Comparison of ENCODE assay signal across 16 cellular contexts in the genomic region with DNA sequence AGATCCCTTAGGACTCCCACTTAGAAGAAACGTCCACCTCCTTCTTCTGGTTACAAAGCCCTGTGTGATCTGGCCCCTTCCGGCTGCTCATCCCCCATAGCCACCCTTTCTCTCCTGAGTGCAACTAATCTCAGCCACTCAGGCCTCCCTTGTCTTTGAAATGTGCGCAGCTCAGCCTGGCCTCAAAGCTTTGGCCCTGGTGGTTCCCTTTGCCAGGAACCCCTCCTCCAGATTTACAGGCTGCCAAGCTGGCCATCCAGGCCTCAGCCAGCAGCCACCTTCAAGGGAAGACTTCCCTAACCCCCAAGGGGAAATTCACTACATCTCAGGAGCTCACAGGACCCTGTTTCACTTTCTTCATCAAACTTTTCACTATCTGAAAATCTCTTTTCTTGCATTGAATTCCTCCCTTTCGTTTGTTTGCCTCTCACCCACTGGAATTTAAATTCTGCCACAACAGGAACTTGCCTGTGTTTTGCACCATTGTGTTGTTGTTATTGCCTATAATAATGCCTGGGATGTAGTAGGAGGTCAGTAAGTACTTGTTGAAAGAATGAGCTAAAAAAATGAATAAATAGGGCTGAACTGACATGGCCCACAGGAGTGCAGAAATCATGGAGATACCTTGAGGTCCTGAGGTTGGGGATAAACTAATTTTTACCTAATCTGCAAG.
A peak's percentile ranks its signal among the peaks of the same experiment; 100 is the strongest.
DNase-seq lines count a peak whose midpoint lies in the region; ATAC-seq and TF ChIP-seq lines count a peak whose summit lies in the region.
"Had no signal": no experiment of that assay in that cellular context is flagged by ENCODE, and none has a peak within 500 bp of the region (broad histone marks: within the 10 kb centered on the region; RNA-seq: fewer than 3 reads in every experiment).

No MANE protein-coding gene starts in this region.

- no peaks in the 10 kb centered on the region for H3K36me3 ChIP-seq in adipocyte (ENCODE audit: control insufficient read depth, insufficient read depth, low read length, severe bottlenecking)
- H3K36me3 ChIP-seq in skeletal muscle satellite cell (ENCODE audit: insufficient read depth, low read length): no peaks in the 10 kb centered on the region
- H3K36me3 ChIP-seq in PC-9 (ENCODE audit: low read depth): no peaks in the 10 kb centered on the region
- H3K36me3 ChIP-seq: BLaER1 had no signal

- H3K9me3 Mint-ChIP-seq in H9: peaks cover 10 to 11% of the 10 kb centered on the region in 2 experiments
- H3K9me3 Mint-ChIP-seq: activated naive CD4-positive, alpha-beta T cell treated with anti-CD3 and anti-CD28 coated beads, Interleukin-2, amount 50 U/mL, for 24 hours had no signal

- no peak overlapping the region for H2BK15ac ChIP-seq in H9 (ENCODE audit: low read depth, low read length)

- no peak overlapping the region for H2BK5ac ChIP-seq in H9 (ENCODE audit: insufficient read length, low read length)

- H2BK120ac ChIP-seq in H9 (ENCODE audit: low read depth, low read length, poor library complexity, severe bottlenecking): no peak overlapping the region

- H2AK5ac ChIP-seq in H9 (ENCODE audit: insufficient read length, low read length): no peak overlapping the region

- DNase-seq in H9 (no peak), adipocyte (ENCODE audit: low read depth) (peak; percentile 19), iris pigment epithelial cell (ENCODE audit: low read depth) (peak; percentile 47), NCI-H146 treated with DMSO at 0.1 percent for 48 hours (lab: John Stamatoyannopoulos, UW; ENCODE audit: unreplicated experiment) (no peak), PC-9 (no peak), NCI-H1105 (lab: John Stamatoyannopoulos, UW) (no peak)
- DNase-seq: activated CD4-positive, CD25-positive, alpha-beta regulatory T cell treated with anti-CD3 and anti-CD28 coated beads, Interleukin-2, amount 50 U/mL, for 72 hours; activated CD8-positive, alpha-beta memory T cell treated with anti-CD3 and anti-CD28 coated beads, Interleukin-2, amount 50 U/mL, for 4 hours; DND-41; NCI-H345; occipital lobe; stimulated activated CD4-positive, alpha-beta T cell treated with anti-CD3 and anti-CD28 coated beads, Interleukin-12 subunit alpha, Interleukin-12 subunit beta, amount 100 ng/mL, for 4 hours had no signal

- H3T11ph ChIP-seq in H9 (ENCODE audit: low read length): no peak overlapping the region

- H3K9ac ChIP-seq in H9 (ENCODE audit: extremely low read depth, insufficient read length, low read length): no peak overlapping the region
- peak overlapping the region; percentile 21 for H3K9ac ChIP-seq in adipocyte (ENCODE audit: low read length)
- peak overlapping the region; percentile 82 for H3K9ac ChIP-seq in skeletal muscle satellite cell (ENCODE audit: low read depth, low read length)
- H3K9ac ChIP-seq: BLaER1 had no signal

- no peaks in the 10 kb centered on the region; the same call in 1 of the 2 replicates for H3K27me3 Mint-ChIP-seq in H9 (ENCODE audit: low read depth)
- H3K27me3 Mint-ChIP-seq: activated naive CD4-positive, alpha-beta T cell treated with anti-CD3 and anti-CD28 coated beads, Interleukin-2, amount 50 U/mL, for 24 hours had no signal

- H3K23ac ChIP-seq in H9 (ENCODE audit: insufficient read length, low read depth, low read length): no peak overlapping the region

- TF ChIP-seq CTCF in H9 (conservative IDR thresholded peaks at IDR 0.05) (no peak), PC-9 (conservative IDR thresholded peaks at IDR 0.05) (no peak)

- no peak overlapping the region for H3K27ac ChIP-seq in H9 (ENCODE audit: insufficient read length, low read depth, low read length)
- H3K27ac ChIP-seq in PC-9: no peak overlapping the region
- H3K27ac ChIP-seq: BLaER1 had no signal

- H3K9me3 ChIP-seq in H9 (ENCODE audit: control insufficient read depth, low read depth, low read length): peaks cover 5% of the 10 kb centered on the region
- H3K9me3 ChIP-seq in adipocyte (ENCODE audit: control insufficient read depth, low read length): peaks cover 12% of the 10 kb centered on the region
- no peaks in the 10 kb centered on the region for H3K9me3 ChIP-seq in skeletal muscle satellite cell (replicated peaks; ENCODE audit: low read length)
- no peaks in the 10 kb centered on the region; the same call in 1 of the 2 replicates for H3K9me3 ChIP-seq in PC-9 (ENCODE audit: insufficient read depth, low read depth)

- POLR2A ChIA-PET in PC-9 (lab: Charles Lee; ENCODE audit: unreplicated experiment): no interaction called here

- WGBS in H9 (ENCODE audit: extremely low coverage, insufficient read length, low lambda C conversion rate): no CpG with 5 or more reads among the region's 4 CpGs

- H4K8ac ChIP-seq in H9 (replicated peaks; ENCODE audit: insufficient read length, low read depth, low read length): no peak overlapping the region

- no peak overlapping the region for H3K4me3 ChIP-seq in adipocyte (ENCODE audit: low read length)
- H3K4me3 ChIP-seq in skeletal muscle satellite cell (ENCODE audit: low read length): no peak overlapping the region
- H3K4me3 ChIP-seq in PC-9: no peak overlapping the region
- H3K4me3 ChIP-seq: BLaER1 had no signal

- CTCF ChIA-PET in PC-9 (lab: Charles Lee): no interaction called here

- H3K27ac Mint-ChIP-seq in H9: peak overlapping the region; percentile 8 to 81 (median 29); a peak in 5 of 7 replicates
- H3K27ac Mint-ChIP-seq: activated naive CD4-positive, alpha-beta T cell treated with anti-CD3 and anti-CD28 coated beads, Interleukin-2, amount 50 U/mL, for 24 hours had no signal

- BruUV-seq in PC-9 (replicated peaks; lab: Mats Ljungman, UMichigan): no TSS peak

- H3K79me2 ChIP-seq in H9 (ENCODE audit: insufficient read depth, low read length) (no peaks in the 10 kb centered on the region), PC-9 (ENCODE audit: low read depth) (no peaks in the 10 kb centered on the region)

- H3K4me1 Mint-ChIP-seq in H9: peaks cover 8 to 11% of the 10 kb centered on the region in 2 experiments
- H3K4me1 Mint-ChIP-seq: activated naive CD4-positive, alpha-beta T cell treated with anti-CD3 and anti-CD28 coated beads, Interleukin-2, amount 50 U/mL, for 24 hours had no signal

- H3K36me3 Mint-ChIP-seq in H9 (ENCODE audit: insufficient read depth in 1 of 3, low read depth in 3 of 3): peaks cover 1 to 10% (median 3%) of the 10 kb centered on the region in 3 experiments; a peak in 3 of 7 replicates
- H3K36me3 Mint-ChIP-seq: activated naive CD4-positive, alpha-beta T cell treated with anti-CD3 and anti-CD28 coated beads, Interleukin-2, amount 50 U/mL, for 24 hours had no signal

- no peak overlapping the region for H2BK12ac ChIP-seq in H9 (ENCODE audit: insufficient read length, low read depth, low read length)

- no peak overlapping the region for H4K91ac ChIP-seq in H9 (ENCODE audit: insufficient read length, low read depth, low read length)

- H3K56ac ChIP-seq in H9 (ENCODE audit: insufficient read length, low read depth, low read length): no peak overlapping the region

- intact Hi-C loops in PC-9 (cut with micrococcal nuclease; ENCODE audit: unreplicated experiment): no loop called here

- no peak overlapping the region for H4K5ac ChIP-seq in H9 (ENCODE audit: insufficient read length, low read depth, low read length)

- no peak overlapping the region for H3K14ac ChIP-seq in H9 (ENCODE audit: insufficient read depth, low read length)

- no peaks in the 10 kb centered on the region for H3K27me3 ChIP-seq in H9 (ENCODE audit: insufficient read depth, low read length)
- no peaks in the 10 kb centered on the region for H3K27me3 ChIP-seq in adipocyte (replicated peaks; ENCODE audit: control insufficient read depth, insufficient read depth, low read length)
- H3K27me3 ChIP-seq in skeletal muscle satellite cell (ENCODE audit: control insufficient read depth, insufficient read depth, low read length): no peaks in the 10 kb centered on the region
- H3K27me3 ChIP-seq in PC-9 (ENCODE audit: insufficient read depth, low read depth): no peaks in the 10 kb centered on the region
- H3K27me3 ChIP-seq: BLaER1 had no signal

- no peak overlapping the region for H3K18ac ChIP-seq in H9 (ENCODE audit: insufficient read length, low read depth, low read length)

- no peaks in the 10 kb centered on the region for H3K9me2 ChIP-seq in PC-9 (ENCODE audit: insufficient read depth)

- H2AFZ ChIP-seq in H9 (ENCODE audit: low read length) (no peak overlapping the region), PC-9 (no peak overlapping the region)

- H3F3A ChIP-seq in PC-9 (ENCODE audit: insufficient read depth, low read depth): no peaks in the 10 kb centered on the region

- H3K4me3 Mint-ChIP-seq in H9: no peak overlapping the region
- H3K4me3 Mint-ChIP-seq: activated naive CD4-positive, alpha-beta T cell treated with anti-CD3 and anti-CD28 coated beads, Interleukin-2, amount 50 U/mL, for 24 hours had no signal

- no peaks in the 10 kb centered on the region for H3K79me1 ChIP-seq in H9 (ENCODE audit: insufficient read depth, low read depth, low read length, poor library complexity, severe bottlenecking)

- no peak overlapping the region for H3K4me2 ChIP-seq in H9 (ENCODE audit: insufficient read depth, insufficient read length, low read length)
- H3K4me2 ChIP-seq in skeletal muscle satellite cell (ENCODE audit: low read length): no peak overlapping the region
- no peak overlapping the region for H3K4me2 ChIP-seq in PC-9
- H3K4me2 ChIP-seq: BLaER1 had no signal

- H3K4me1 ChIP-seq in H9 (ENCODE audit: insufficient read depth, low read length): no peaks in the 10 kb centered on the region
- H3K4me1 ChIP-seq in adipocyte (ENCODE audit: control insufficient read depth, insufficient read depth, low read length): peaks cover 28% of the 10 kb centered on the region
- peaks cover 60% of the 10 kb centered on the region for H3K4me1 ChIP-seq in skeletal muscle satellite cell (ENCODE audit: control insufficient read depth, insufficient read depth, low read length)
- 0 out of 2 replicates have a peak, but pooled peaks cover 9% of the 10 kb centered on the region for H3K4me1 ChIP-seq in PC-9 (replicated peaks; ENCODE audit: insufficient read depth)
- H3K4me1 ChIP-seq: BLaER1 had no signal

- H3K23me2 ChIP-seq in H9 (ENCODE audit: insufficient read length, low read depth, low read length, poor library complexity, severe bottlenecking): no peaks in the 10 kb centered on the region

- no peaks in the 10 kb centered on the region for H4K20me1 ChIP-seq in H9 (ENCODE audit: control insufficient read depth, insufficient read depth, insufficient read length)
- no peaks in the 10 kb centered on the region for H4K20me1 ChIP-seq in PC-9 (ENCODE audit: insufficient read depth)
- H4K20me1 ChIP-seq: BLaER1 had no signal

- H2BK20ac ChIP-seq in H9 (ENCODE audit: low read depth, low read length, poor library complexity, severe bottlenecking): no peak overlapping the region

- no peak overlapping the region for H3K4ac ChIP-seq in H9 (ENCODE audit: low read depth, low read length)

- no peak for ATAC-seq in GM19397 (IDR thresholded peaks at IDR 0.05; ENCODE audit: unreplicated experiment)

Comparison
In these comparisons a context has a peak if more than half of its experiments do, and no peak if none do; other contexts are left out.
1. DNase-seq: peak in adipocyte (single experiment) and iris pigment epithelial cell (single experiment); none in H9 (single experiment), NCI-H146 treated with DMSO at 0.1 percent for 48 hours (single experiment), PC-9 (0 of 2) and NCI-H1105 (single experiment).